16 cellular contexts compared by ENCODE assay signal in the genomic region with DNA sequence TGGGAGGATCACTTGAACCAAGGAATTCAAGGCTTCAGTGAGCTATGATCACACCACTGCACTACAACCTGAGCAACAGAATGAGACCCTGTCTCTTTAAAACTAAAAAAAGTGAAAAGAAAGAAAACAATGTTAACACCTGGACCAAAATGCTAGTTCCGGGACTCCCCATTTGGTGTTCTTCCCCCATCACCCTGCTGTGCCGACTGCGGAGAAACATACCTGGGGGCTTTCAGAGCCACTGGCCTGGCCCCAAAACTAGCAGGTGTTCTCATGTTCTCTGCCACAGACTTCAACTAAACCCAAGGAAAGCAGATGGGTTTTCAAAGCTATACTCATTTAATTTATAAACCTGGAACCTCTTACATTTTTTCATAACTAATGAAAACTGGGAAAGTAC.
DNase-seq lines count a peak whose midpoint lies in the region; ATAC-seq and TF ChIP-seq lines count a peak whose summit lies in the region.
"Had no signal": no experiment of that assay in that cellular context is flagged by ENCODE, and none has a peak within 500 bp of the region (broad histone marks: within the 10 kb centered on the region; RNA-seq: fewer than 3 reads in every experiment).

No MANE protein-coding gene starts in this region.

- no peak overlapping the region for H2AFZ ChIP-seq in KMS-11 (ENCODE audit: low read depth)

- no peak overlapping the region for H3K4me3 ChIP-seq in Caco-2 (ENCODE audit: low read depth, low read length)
- H3K4me3 ChIP-seq in KMS-11 (IDR thresholded peaks at IDR 0.05; ENCODE audit: insufficient read depth, low read depth, low read length), result no peak overlapping the region
- H3K4me3 ChIP-seq in thyroid gland (replicated peaks in 1 of 3), result no peak overlapping the region
- H3K4me3 ChIP-seq in lower lobe of right lung, result no peak overlapping the region
- H3K4me3 ChIP-seq: GM12878 had no signal

- peak overlapping the region; percentile 43 for H3K4me2 ChIP-seq in KMS-11

- DNase-seq in Caco-2, result no peak
- no peak for DNase-seq in glutamatergic neuron
- no peak for DNase-seq in thyroid gland
- no peak for DNase-seq in activated CD4-positive, alpha-beta T cell treated with anti-CD3 and anti-CD28 coated beads for 4 hours
- DNase-seq in lower lobe of right lung, result no peak
- DNase-seq: BE2C; C1 segment of cervical spinal cord; CD4-positive, CD25-positive, alpha-beta regulatory T cell; CD8-positive, alpha-beta memory T cell; COR-L47; DMS79 treated with DMSO at 0.1 percent for 48 hours; H9 had no signal

- CTCF ChIA-PET in Caco-2 (lab: Charles Lee), result interaction anchor here (0.8 kb wide), 1 partner anchor 89 kb away, joined by 3 read pairs; no protein-coding TSS in a partner anchor

- no peaks in the 10 kb centered on the region for H3K9me3 Mint-ChIP-seq in Caco-2 (ENCODE audit: unreplicated experiment)
- peaks cover 2% of the 10 kb centered on the region for H3K9me3 Mint-ChIP-seq in glutamatergic neuron (ENCODE audit: unreplicated experiment)
- H3K9me3 Mint-ChIP-seq: CD8-positive, alpha-beta memory T cell; H9 had no signal

- H3K36me3 ChIP-seq in Caco-2 (ENCODE audit: control insufficient read depth, insufficient read depth, low read length) (peaks cover 4% of the 10 kb centered on the region), KMS-11 (ENCODE audit: insufficient read depth) (no peaks in the 10 kb centered on the region), thyroid gland (no peaks in the 10 kb centered on the region), lower lobe of right lung (no peaks in the 10 kb centered on the region)
- H3K36me3 ChIP-seq: BE2C had no signal

- WGBS in thyroid gland, 2 donors, result 93 to 97% methylated on average over 3 of the region's 3 CpGs

- H3K9me3 ChIP-seq in Caco-2 (no peaks in the 10 kb centered on the region), thyroid gland (no peaks in the 10 kb centered on the region), lower lobe of right lung (no peaks in the 10 kb centered on the region)
- H3K9me3 ChIP-seq: BE2C had no signal

- BruUV-seq in Caco-2 (replicated peaks; lab: Mats Ljungman, UMichigan), result no TSS peak

- H3K27me3 Mint-ChIP-seq in Caco-2 (ENCODE audit: insufficient read depth, unreplicated experiment) (no peaks in the 10 kb centered on the region), glutamatergic neuron (ENCODE audit: unreplicated experiment) (peaks cover 7% of the 10 kb centered on the region)
- H3K27me3 Mint-ChIP-seq: CD4-positive, CD25-positive, alpha-beta regulatory T cell; IgD-negative memory B cell had no signal

- H3K27me3 ChIP-seq in Caco-2 (replicated peaks; ENCODE audit: control insufficient read depth, insufficient read depth, low read length) (no peaks in the 10 kb centered on the region), KMS-11 (ENCODE audit: insufficient read depth, low read depth) (no peaks in the 10 kb centered on the region), thyroid gland (no peaks in the 10 kb centered on the region), lower lobe of right lung (ENCODE audit: low read depth) (no peaks in the 10 kb centered on the region)
- H3K27me3 ChIP-seq: BE2C had no signal

- no peak overlapping the region for H3K9ac ChIP-seq in KMS-11

- no peak for TF ChIP-seq POLR2A in thyroid gland (IDR thresholded peaks at IDR 0.05)

- no peak for TF ChIP-seq CTCF in Caco-2 (IDR thresholded peaks at IDR 0.05; ENCODE audit: insufficient read depth in 1 of 2, low read depth in 1 of 2, low read length in 1 of 2, severe bottlenecking in 1 of 2, unreplicated experiment in 1 of 2)
- TF ChIP-seq CTCF in KMS-11 (conservative IDR thresholded peaks at IDR 0.05; ENCODE audit: low read depth, low read length), result no peak
- TF ChIP-seq CTCF in glutamatergic neuron (IDR thresholded peaks at IDR 0.05; ENCODE audit: partially characterized antibody, unreplicated experiment), result no peak
- no peak for TF ChIP-seq CTCF in thyroid gland (IDR thresholded peaks at IDR 0.05)
- no peak for TF ChIP-seq CTCF in lower lobe of right lung (IDR thresholded peaks at IDR 0.05)

- H4K20me1 ChIP-seq in KMS-11 (ENCODE audit: insufficient read depth), result no peaks in the 10 kb centered on the region

- H3K4me1 ChIP-seq in Caco-2 (peaks cover 56% of the 10 kb centered on the region), KMS-11 (ENCODE audit: low read depth, poor library complexity, severe bottlenecking) (peaks cover 25% of the 10 kb centered on the region), thyroid gland (peaks cover 43 to 51% of the 10 kb centered on the region in 2 donors), lower lobe of right lung (peaks cover 25% of the 10 kb centered on the region)
- H3K4me1 ChIP-seq: BE2C had no signal

- intact Hi-C loops in Caco-2 (cut with micrococcal nuclease; ENCODE audit: unreplicated experiment) (loop anchor here (10.0 kb wide), 1 partner anchor 45 kb away; no protein-coding TSS in a partner anchor), thyroid gland (cut with DNase I) (no loop called here), lower lobe of right lung (cut with DNase I) (no loop called here)

- H3K36me3 Mint-ChIP-seq in Caco-2 (ENCODE audit: insufficient read depth, unreplicated experiment) (peaks cover 84% of the 10 kb centered on the region), glutamatergic neuron (ENCODE audit: unreplicated experiment) (no peaks in the 10 kb centered on the region)
- H3K36me3 Mint-ChIP-seq: CD4-positive, CD25-positive, alpha-beta regulatory T cell; CD8-positive, alpha-beta memory T cell; IgD-negative memory B cell had no signal

- H3K79me2 ChIP-seq in KMS-11 (ENCODE audit: insufficient read depth, low read depth), result no peaks in the 10 kb centered on the region

- H3K4me3 Mint-ChIP-seq in Caco-2 (ENCODE audit: unreplicated experiment) (no peak overlapping the region), glutamatergic neuron (ENCODE audit: unreplicated experiment) (no peak overlapping the region)
- H3K4me3 Mint-ChIP-seq: CD4-positive, CD25-positive, alpha-beta regulatory T cell; CD8-positive, alpha-beta memory T cell; H9; IgD-negative memory B cell had no signal

- no peak overlapping the region for H3K27ac ChIP-seq in KMS-11
- H3K27ac ChIP-seq in thyroid gland, result peak overlapping the region in 2 of 3 donors; percentile 36 to 81
- no peak overlapping the region for H3K27ac ChIP-seq in lower lobe of right lung

- H3K4me1 Mint-ChIP-seq in Caco-2 (ENCODE audit: low read depth, unreplicated experiment) (peaks cover 58% of the 10 kb centered on the region), glutamatergic neuron (ENCODE audit: low read depth, unreplicated experiment) (peaks cover 38% of the 10 kb centered on the region)

- POLR2A ChIA-PET in Caco-2 (lab: Charles Lee), result no interaction called here

- ATAC-seq in lower lobe of right lung, result no peak
- ATAC-seq: GM12878, HepG2 had no signal

- H3K27ac Mint-ChIP-seq in Caco-2 (ENCODE audit: unreplicated experiment) (peak overlapping the region; percentile 15), glutamatergic neuron (ENCODE audit: unreplicated experiment) (peak overlapping the region; percentile 80)
- H3K27ac Mint-ChIP-seq: CD4-positive, CD25-positive, alpha-beta regulatory T cell; CD8-positive, alpha-beta memory T cell; IgD-negative memory B cell had no signal

Comparison
In these comparisons a context has a peak if more than half of its experiments do, and no peak if none do; other contexts are left out.
1. H3K27ac ChIP-seq: peak in thyroid gland (2 of 3); none in KMS-11 (single experiment) and lower lobe of right lung (single experiment).